In genomic region chr4:129014566-129015509, GRCh38 we compare ENCODE assay signal across 1 cellular context.
TF ChIP-seq lines count a peak whose summit lies in the region.

No MANE protein-coding gene starts in this region.

TF ChIP-seq in K562, 482 proteins besides CTCF, POLR2A, EP300 and RAD21 (continued from another document):
- TF ChIP-seq MGA (IDR thresholded peaks at IDR 0.05): 0 out of 2 replicates have a peak, but pooled peaks have one; percentile 25
